Comparison of ENCODE assay signal across 30 cellular contexts in genomic region chr11:47775240-47775869, GRCh38. TPM values are rescaled to one million over a fixed set of nuclear protein-coding genes. Genes with fewer than 3 reads are reported as not detected.
DNase-seq lines count a peak whose midpoint lies in the region; ATAC-seq and TF ChIP-seq lines count a peak whose summit lies in the region.
"Had no signal": no experiment of that assay in that cellular context is flagged by ENCODE, and none has a peak within 500 bp of the region (broad histone marks: within the 10 kb centered on the region; RNA-seq: fewer than 3 reads in every experiment).

No MANE protein-coding gene starts in this region.

- H3K4me1 ChIP-seq in cardiac muscle cell (ENCODE audit: low read depth) (peaks cover 6% of the 10 kb centered on the region), HAP-1 (no peaks in the 10 kb centered on the region)
- H3K4me1 ChIP-seq: gastrocnemius medialis, psoas muscle, SJCRH30 had no signal

- H3K27me3 Mint-ChIP-seq in activated CD8-positive, alpha-beta T cell treated with anti-CD3 and anti-CD28 coated beads for 36 hours: no peaks in the 10 kb centered on the region
- no peaks in the 10 kb centered on the region for H3K27me3 Mint-ChIP-seq in stimulated activated memory B cell treated with anti-CD40 and anti-IgM and Interleukin-4, amounts not matched to agents 10 μg/mL and 1 μg/mL and 100 μg/mL, for 72 hours
- H3K27me3 Mint-ChIP-seq: activated CD8-positive, alpha-beta memory T cell treated with anti-CD3 and anti-CD28 coated beads, Interleukin-2, amount 10 ng/mL, durations not matched to agents 7 days and 5 days; T-cell had no signal

- H3K4me3 ChIP-seq in cardiac muscle cell (no peak overlapping the region), NB4 (ENCODE audit: low read depth, low read length) (no peak overlapping the region), HAP-1 (no peak overlapping the region)
- H3K4me3 ChIP-seq: dorsolateral prefrontal cortex, gastrocnemius medialis, GM23248, psoas muscle, SJCRH30 had no signal

- peak overlapping the region; percentile 41 for H3K27ac ChIP-seq in cardiac muscle cell
- H3K27ac ChIP-seq: C4-2B, dorsolateral prefrontal cortex, gastrocnemius medialis, GM23248, HL-60, neutrophil, psoas muscle, SJCRH30 had no signal

- no peak overlapping the region for H3K4me3 Mint-ChIP-seq in activated CD8-positive, alpha-beta T cell treated with anti-CD3 and anti-CD28 coated beads for 36 hours
- H3K4me3 Mint-ChIP-seq in stimulated activated memory B cell treated with anti-CD40 and anti-IgM and Interleukin-4, amounts not matched to agents 10 μg/mL and 1 μg/mL and 100 μg/mL, for 72 hours: no peak overlapping the region
- H3K4me3 Mint-ChIP-seq: activated CD8-positive, alpha-beta memory T cell treated with anti-CD3 and anti-CD28 coated beads, Interleukin-2, amount 10 ng/mL, durations not matched to agents 7 days and 5 days; immature natural killer cell; T-cell had no signal

- no peaks in the 10 kb centered on the region for H3K27me3 ChIP-seq in cardiac muscle cell
- no peaks in the 10 kb centered on the region for H3K27me3 ChIP-seq in HAP-1 (ENCODE audit: low read depth)
- H3K27me3 ChIP-seq: dorsolateral prefrontal cortex, gastrocnemius medialis, neutrophil, SJCRH30 had no signal

- H3K4me1 Mint-ChIP-seq in activated CD8-positive, alpha-beta T cell treated with anti-CD3 and anti-CD28 coated beads for 36 hours (ENCODE audit: low read depth): no peaks in the 10 kb centered on the region
- H3K4me1 Mint-ChIP-seq in stimulated activated memory B cell treated with anti-CD40 and anti-IgM and Interleukin-4, amounts not matched to agents 10 μg/mL and 1 μg/mL and 100 μg/mL, for 72 hours: no peaks in the 10 kb centered on the region
- H3K4me1 Mint-ChIP-seq: activated CD8-positive, alpha-beta memory T cell treated with anti-CD3 and anti-CD28 coated beads, Interleukin-2, amount 10 ng/mL, durations not matched to agents 7 days and 5 days; immature natural killer cell; T-cell had no signal

- CTCF ChIA-PET in activated CD8-positive, alpha-beta T cell treated with anti-CD3 and anti-CD28 coated beads for 36 hours (lab: Charles Lee): no interaction called here

- in situ Hi-C loops in HAP-1 (cut with MboI; ENCODE audit: low sequenced_read_pairs): no loop called here

- intact Hi-C loops in Right ventricle myocardium superior (cut with DNase I): no loop called here
- intact Hi-C loops in activated CD8-positive, alpha-beta T cell treated with anti-CD3 and anti-CD28 coated beads for 36 hours (cut with micrococcal nuclease): no loop called here

- TF ChIP-seq POLR2A in NB4 (IDR thresholded peaks at IDR 0.05; ENCODE audit: extremely low read depth, insufficient read length): no peak

- DNase-seq in cardiac muscle cell (ENCODE audit: low read depth in 1 of 2, low spot score in 1 of 2) (no peak), Right ventricle myocardium superior (no peak), NB4 (ENCODE audit: low read depth) (peak; percentile 34), HAP-1 (ENCODE audit: low spot score in 2 of 2) (no peak), NCI-H1105 treated with DMSO at 0.1 percent for 48 hours (lab: John Stamatoyannopoulos, UW) (no peak)
- no peak for DNase-seq in activated CD8-positive, alpha-beta T cell treated with anti-CD3 and anti-CD28 coated beads for 36 hours
- DNase-seq: activated CD4-positive, alpha-beta T cell treated with anti-CD3 and anti-CD28 coated beads for 1 hour; activated CD8-positive, alpha-beta memory T cell treated with anti-CD3 and anti-CD28 coated beads, Interleukin-2, amount 10 ng/mL, durations not matched to agents 7 days and 5 days; Calu3; cerebellar nuclear complex; dorsolateral prefrontal cortex; gastrocnemius medialis; GM23248; hypothalamus; immature natural killer cell; Karpas-422; left colon; NCI-H1694; NCI-H524 treated with DMSO at 0.1 percent for 48 hours; SJCRH30; stimulated activated CD4-positive, alpha-beta T cell treated with anti-CD3 and anti-CD28 coated beads, Interleukin-15, amount 100 ng/mL, for 24 hours; stimulated activated naive CD4-positive, alpha-beta T cell treated with Interleukin-2 at 50 U/mL for 16 hours; T-cell had no signal

- no peaks in the 10 kb centered on the region for H3K9me3 Mint-ChIP-seq in activated CD8-positive, alpha-beta T cell treated with anti-CD3 and anti-CD28 coated beads for 36 hours
- H3K9me3 Mint-ChIP-seq in stimulated activated memory B cell treated with anti-CD40 and anti-IgM and Interleukin-4, amounts not matched to agents 10 μg/mL and 1 μg/mL and 100 μg/mL, for 72 hours: no peaks in the 10 kb centered on the region
- H3K9me3 Mint-ChIP-seq: activated T-helper 2 cell treated with anti-CD3 and anti-CD28 coated beads, Interferon-gamma antibody, Interleukin-2, Interleukin-4, amounts not matched to agents 10 μg/mL and 5 μg/mL and 100 μg/mL, durations not matched to agents 14 hours and 24 hours and 36 hours; immature natural killer cell; T-cell had no signal

- H3K9me3 ChIP-seq in cardiac muscle cell (ENCODE audit: low read depth) (no peaks in the 10 kb centered on the region), HAP-1 (no peaks in the 10 kb centered on the region)
- H3K9me3 ChIP-seq: gastrocnemius medialis, neutrophil, psoas muscle, SJCRH30 had no signal

- peaks cover 27% of the 10 kb centered on the region for H3K36me3 Mint-ChIP-seq in activated CD8-positive, alpha-beta T cell treated with anti-CD3 and anti-CD28 coated beads for 36 hours (ENCODE audit: low read depth)
- H3K36me3 Mint-ChIP-seq in stimulated activated memory B cell treated with anti-CD40 and anti-IgM and Interleukin-4, amounts not matched to agents 10 μg/mL and 1 μg/mL and 100 μg/mL, for 72 hours: peaks cover 30% of the 10 kb centered on the region

- ATAC-seq in Right ventricle myocardium superior (ENCODE audit: poor library complexity): no peak
- ATAC-seq in activated CD8-positive, alpha-beta T cell treated with anti-CD3 and anti-CD28 coated beads for 36 hours: no peak
- no peak for ATAC-seq in stimulated activated memory B cell treated with anti-CD40 and anti-IgM and Interleukin-4, amounts not matched to agents 10 μg/mL and 1 μg/mL and 100 μg/mL, for 72 hours
- ATAC-seq: activated CD8-positive, alpha-beta memory T cell treated with anti-CD3 and anti-CD28 coated beads, Interleukin-2, amount 10 ng/mL, durations not matched to agents 7 days and 5 days; gastrocnemius medialis; left colon; Panc1; T-cell had no signal

- H3K36me3 ChIP-seq in cardiac muscle cell (peaks cover 30% of the 10 kb centered on the region), HAP-1 (replicated peaks) (peaks cover 48% of the 10 kb centered on the region)

- peak overlapping the region; percentile 26 for H3K27ac Mint-ChIP-seq in activated CD8-positive, alpha-beta T cell treated with anti-CD3 and anti-CD28 coated beads for 36 hours
- H3K27ac Mint-ChIP-seq in stimulated activated memory B cell treated with anti-CD40 and anti-IgM and Interleukin-4, amounts not matched to agents 10 μg/mL and 1 μg/mL and 100 μg/mL, for 72 hours: peak overlapping the region; percentile 25
- H3K27ac Mint-ChIP-seq: activated CD8-positive, alpha-beta memory T cell treated with anti-CD3 and anti-CD28 coated beads, Interleukin-2, amount 10 ng/mL, durations not matched to agents 7 days and 5 days; activated T-helper 2 cell treated with anti-CD3 and anti-CD28 coated beads, Interferon-gamma antibody, Interleukin-2, Interleukin-4, amounts not matched to agents 10 μg/mL and 5 μg/mL and 100 μg/mL, durations not matched to agents 14 hours and 24 hours and 36 hours; T-cell had no signal

- TF ChIP-seq CTCF in cardiac muscle cell (IDR thresholded peaks at IDR 0.05; ENCODE audit: low read depth, low read length) (no peak), NB4 (IDR thresholded peaks at IDR 0.05; ENCODE audit: low read depth, low read length) (no peak)
- no peak for TF ChIP-seq CTCF in activated CD8-positive, alpha-beta T cell treated with anti-CD3 and anti-CD28 coated beads for 36 hours (IDR thresholded peaks at IDR 0.05)

- POLR2A ChIA-PET in activated CD8-positive, alpha-beta T cell treated with anti-CD3 and anti-CD28 coated beads for 36 hours (lab: Charles Lee): interaction anchor here (0.5 to 2.5 kb wide), 3 partner anchors 9 to 39 kb away, joined by 3 to 14 read pairs (median 3); partner anchors contain the start of gene FNBP4

RNA-seq across cellular contexts. Expression of gene FNBP4, which starts 8.2 kb away (rescaled TPM):
- 57.8 and 104 TPM in 2 replicates for total RNA-seq in cardiac muscle cell
- 51.2 and 104 TPM in 2 replicates for polyA plus RNA-seq in cardiac muscle cell
- total RNA-seq in Right ventricle myocardium superior: 41.0 TPM
- 100 to 1,000 TPM; 114 to 117 TPM for total RNA-seq in activated CD8-positive, alpha-beta T cell treated with anti-CD3 and anti-CD28 coated beads for 36 hours
